In genomic region chr16:2036200-2036966, GRCh38 we compare ENCODE assay signal across 1 cellular context.
TF ChIP-seq lines count a peak whose summit lies in the region.

No MANE protein-coding gene starts in this region.

TF ChIP-seq in IMR-90, 13 proteins besides CTCF, POLR2A, EP300 and RAD21 (continued from another document):
- TF ChIP-seq USF2 (IDR thresholded peaks at IDR 0.05; ENCODE audit: low read depth, low read length) (no peak), RFX5 (IDR thresholded peaks at IDR 0.05; ENCODE audit: low read depth, low read length) (no peak), SMC3 (IDR thresholded peaks at IDR 0.05; ENCODE audit: low read depth, low read length) (no peak), NFE2L2 (IDR thresholded peaks at IDR 0.05; ENCODE audit: low read depth, low read length) (no peak), CEBPB (IDR thresholded peaks at IDR 0.05; ENCODE audit: low read depth, low read length) (no peak)
- TF ChIP-seq, protein P1, sequence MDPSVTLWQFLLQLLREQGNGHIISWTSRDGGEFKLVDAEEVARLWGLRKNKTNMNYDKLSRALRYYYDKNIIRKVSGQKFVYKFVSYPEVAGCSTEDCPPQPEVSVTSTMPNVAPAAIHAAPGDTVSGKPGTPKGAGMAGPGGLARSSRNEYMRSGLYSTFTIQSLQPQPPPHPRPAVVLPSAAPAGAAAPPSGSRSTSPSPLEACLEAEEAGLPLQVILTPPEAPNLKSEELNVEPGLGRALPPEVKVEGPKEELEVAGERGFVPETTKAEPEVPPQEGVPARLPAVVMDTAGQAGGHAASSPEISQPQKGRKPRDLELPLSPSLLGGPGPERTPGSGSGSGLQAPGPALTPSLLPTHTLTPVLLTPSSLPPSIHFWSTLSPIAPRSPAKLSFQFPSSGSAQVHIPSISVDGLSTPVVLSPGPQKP (IDR thresholded peaks at IDR 0.05; ENCODE audit: borderline replicate concordance, low read depth, low read length): no peak
